In the genomic region with DNA sequence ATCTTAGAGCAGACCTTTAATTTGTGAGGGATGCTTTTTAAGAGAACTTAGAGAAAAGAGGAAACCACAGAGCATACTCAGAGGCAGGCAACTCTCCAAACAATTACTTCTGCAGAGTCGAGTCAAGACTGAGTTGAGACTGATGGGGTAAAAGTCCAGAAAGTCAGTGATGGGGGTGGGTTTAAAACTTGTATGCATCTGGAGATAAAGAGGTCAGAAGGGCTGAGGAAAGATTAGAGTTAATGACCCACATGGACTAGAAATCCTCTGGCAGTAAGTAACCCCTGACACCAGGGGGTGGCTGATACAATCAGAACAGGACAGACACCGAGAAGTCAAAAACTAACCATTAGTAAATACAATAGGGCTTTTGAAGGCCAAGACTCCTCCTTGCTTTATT, we compare ENCODE assay signal across 13 cellular contexts. TPM values are rescaled to one million over a fixed set of nuclear protein-coding genes. Genes with fewer than 3 reads are reported as not detected.
DNase-seq lines count a peak whose midpoint lies in the region; ATAC-seq, FAIRE-seq and TF ChIP-seq lines count a peak whose summit lies in the region.
"Had no signal": no experiment of that assay in that cellular context is flagged by ENCODE, and none has a peak within 500 bp of the region (broad histone marks: within the 10 kb centered on the region; RNA-seq: fewer than 3 reads in every experiment).

No MANE protein-coding gene starts in this region.

- peak; percentile 17 to 29; a peak in 3 of 4 replicates for TF ChIP-seq RAD21 in H1 (IDR thresholded peaks at IDR 0.05 in 1 of 2, conservative IDR thresholded peaks at IDR 0.05 in 1 of 2; ENCODE audit: low read depth in 2 of 2, low read length in 2 of 2)

- no peaks in the 10 kb centered on the region for H3K79me2 ChIP-seq in Loucy (ENCODE audit: insufficient read depth, low read length)
- no peaks in the 10 kb centered on the region for H3K79me2 ChIP-seq in H1 (ENCODE audit: control insufficient read depth in 1 of 2, insufficient read depth in 2 of 2, low read length in 2 of 2)
- H3K79me2 ChIP-seq in parathyroid adenoma = no peaks in the 10 kb centered on the region

- no peak for TF ChIP-seq EP300 in H1 (IDR thresholded peaks at IDR 0.05; ENCODE audit: borderline replicate concordance in 1 of 2, low read depth in 2 of 2, low read length in 2 of 2)

- no peak for TF ChIP-seq POLR2A in H1 (IDR thresholded peaks at IDR 0.05; ENCODE audit: control extremely low read depth in 1 of 2, low read depth in 2 of 2, low read length in 2 of 2)

- H3K9me2 ChIP-seq in Loucy (replicated peaks; ENCODE audit: low read depth, low read length) = no peaks in the 10 kb centered on the region

- no peak overlapping the region for H4K5ac ChIP-seq in H1 (ENCODE audit: insufficient read length, low read depth, low read length)

- H2BK5ac ChIP-seq in H1 (ENCODE audit: low read depth, low read length) = no peak overlapping the region

- H3K27me3 ChIP-seq in Loucy (ENCODE audit: insufficient read depth, low read length, poor library complexity, severe bottlenecking) (no peaks in the 10 kb centered on the region), H1 (replicated peaks in 1 of 4; ENCODE audit: control insufficient read depth in 3 of 4, extremely low read depth in 1 of 4, insufficient read depth in 3 of 4, low read length in 3 of 4) (no peaks in the 10 kb centered on the region), parathyroid adenoma (ENCODE audit: control insufficient read depth, insufficient read depth, low read length) (no peaks in the 10 kb centered on the region)
- H3K27me3 ChIP-seq: upper lobe of left lung had no signal

- no peak overlapping the region for H2AFZ ChIP-seq in Loucy (ENCODE audit: low read length)
- no peak overlapping the region for H2AFZ ChIP-seq in H1 (ENCODE audit: low read length)
- H2AFZ ChIP-seq in parathyroid adenoma = peak overlapping the region; percentile 34

- WGBS in H1 (ENCODE audit: extremely low coverage in 1 of 2, insufficient coverage in 1 of 2, insufficient read length in 1 of 2, insufficient replicate concordance in 2 of 2, low coverage in 1 of 2, low lambda C conversion rate in 2 of 2, missing lambda C conversion rate in 1 of 2), 2 experiments = 86% methylated on average over 2 of the region's 2 CpGs; no CpG with 5 or more reads in 1 of the 2 experiments

- no peak overlapping the region for H2BK20ac ChIP-seq in H1 (ENCODE audit: low read length)

- H4K91ac ChIP-seq in H1 (replicated peaks; ENCODE audit: insufficient read length, low read length) = no peak overlapping the region

- H3F3A ChIP-seq in Loucy (ENCODE audit: low read depth) = no peaks in the 10 kb centered on the region; the same call in 1 of the 2 replicates

- peak overlapping the region; percentile 21 for H3K4me2 ChIP-seq in Loucy (ENCODE audit: low read depth, low read length, poor library complexity, severe bottlenecking)
- no peak overlapping the region for H3K4me2 ChIP-seq in H1 (ENCODE audit: insufficient read depth in 1 of 2, low read depth in 2 of 2, low read length in 2 of 2)
- H3K4me2 ChIP-seq in parathyroid adenoma (ENCODE audit: low read length) = no peak overlapping the region

- FAIRE-seq in H1 (lab: Jason Lieb, UNC) = no peak

- no peak overlapping the region for H2AK5ac ChIP-seq in H1 (ENCODE audit: low read depth, low read length)

- no peaks in the 10 kb centered on the region for H3K36me3 ChIP-seq in Loucy (ENCODE audit: insufficient read depth, low read length)
- H3K36me3 ChIP-seq in H1 (ENCODE audit: control insufficient read depth in 2 of 4, insufficient read depth in 4 of 4, low read length in 3 of 4) = no peaks in the 10 kb centered on the region
- no peaks in the 10 kb centered on the region for H3K36me3 ChIP-seq in parathyroid adenoma (ENCODE audit: control insufficient read depth, insufficient read depth, low read length)
- H3K36me3 ChIP-seq: upper lobe of left lung had no signal

- H3K9me3 ChIP-seq in Loucy (ENCODE audit: insufficient read depth, low read depth, low read length) (no peaks in the 10 kb centered on the region), H1 (ENCODE audit: insufficient read depth in 2 of 2, low read depth in 1 of 2, low read length in 1 of 2) (no peaks in the 10 kb centered on the region), parathyroid adenoma (ENCODE audit: control insufficient read depth, low read length) (no peaks in the 10 kb centered on the region)
- H3K9me3 ChIP-seq: psoas muscle, upper lobe of left lung had no signal

- H4K8ac ChIP-seq in H1 (ENCODE audit: extremely low read depth, insufficient read depth, low read length) = no peak overlapping the region

- H3K14ac ChIP-seq in H1 (ENCODE audit: insufficient read length) = no peak overlapping the region

- no peak overlapping the region for H2BK15ac ChIP-seq in H1 (ENCODE audit: low read length)

- H3K56ac ChIP-seq in H1 (replicated peaks; ENCODE audit: insufficient read length, low read depth, low read length) = no peak overlapping the region

- no peak overlapping the region for H3K23ac ChIP-seq in H1 (ENCODE audit: insufficient read length)

- TF ChIP-seq CTCF in GM12865 (IDR thresholded peaks at IDR 0.05; ENCODE audit: insufficient read depth, low read depth, low read length, missing control alignments) (no peak), Loucy (conservative IDR thresholded peaks at IDR 0.05; ENCODE audit: low read length) (peak; percentile 36), H1 (IDR thresholded peaks at IDR 0.05; ENCODE audit: control extremely low read depth in 1 of 3, insufficient read depth in 1 of 3, low read depth in 1 of 3, low read length in 3 of 3) (peak in 1 of 3 experiments; percentile 19; a peak in 2 of 4 replicates), parathyroid adenoma (IDR thresholded peaks at IDR 0.05) (no peak)

- H3K27ac ChIP-seq in H1 (ENCODE audit: low read depth, low read length) (no peak overlapping the region), parathyroid adenoma (no peak overlapping the region)
- H3K27ac ChIP-seq: psoas muscle, RWPE1 had no signal

- H3K9ac ChIP-seq in Loucy (ENCODE audit: low read depth, low read length, poor library complexity, severe bottlenecking) (no peak overlapping the region), H1 (replicated peaks in 1 of 4; ENCODE audit: extremely low read depth in 1 of 4, low read depth in 3 of 4, low read length in 3 of 4) (no peak overlapping the region), parathyroid adenoma (no peak overlapping the region)

- no peak overlapping the region for H3K18ac ChIP-seq in H1 (ENCODE audit: extremely low read depth, low read length)

- no peak for ATAC-seq in HG03159 (IDR thresholded peaks at IDR 0.05; ENCODE audit: unreplicated experiment)
- ATAC-seq: psoas muscle had no signal

- H4K20me1 ChIP-seq in Loucy (ENCODE audit: insufficient read depth, low read length, poor library complexity, severe bottlenecking) (no peaks in the 10 kb centered on the region), H1 (replicated peaks in 1 of 2; ENCODE audit: control insufficient read depth in 1 of 2, insufficient read depth in 2 of 2, low read length in 2 of 2) (no peaks in the 10 kb centered on the region)

- H3K4me1 ChIP-seq in Loucy (ENCODE audit: insufficient read depth, low read length, poor library complexity, severe bottlenecking) (peaks cover 33% of the 10 kb centered on the region), H1 (replicated peaks in 1 of 4; ENCODE audit: control insufficient read depth in 3 of 4, insufficient read depth in 4 of 4, low read length in 3 of 4) (no peaks in the 10 kb centered on the region; a peak in 1 of 7 replicates), parathyroid adenoma (peaks cover 17% of the 10 kb centered on the region)

- H3K79me1 ChIP-seq in H1 (ENCODE audit: low read depth, low read length) = no peaks in the 10 kb centered on the region

- no peak overlapping the region for H2BK12ac ChIP-seq in H1 (ENCODE audit: low read depth, low read length)

- POLR2A ChIA-PET in H1 (lab: Charles Lee; ENCODE audit: partially characterized antibody) = no interaction called here

- H2BK120ac ChIP-seq in H1 (replicated peaks; ENCODE audit: low read depth, low read length) = no peak overlapping the region

- H3K4ac ChIP-seq in H1 (replicated peaks; ENCODE audit: insufficient read length, low read depth, low read length) = no peak overlapping the region

- CTCF ChIA-PET in H1 (lab: Charles Lee; ENCODE audit: partially characterized antibody) = interaction anchor here (1.4 kb wide), 1 partner anchor 47 kb away, joined by 3 read pairs; no protein-coding TSS in a partner anchor

- H3K4me3 ChIP-seq in GM12865 (ENCODE audit: low read depth, low read length) = no peak overlapping the region
- H3K4me3 ChIP-seq in Loucy (ENCODE audit: low read length, poor library complexity, severe bottlenecking) = no peak overlapping the region
- H3K4me3 ChIP-seq in H1 (ENCODE audit: extremely low read depth in 1 of 4, insufficient read depth in 2 of 4, low read depth in 3 of 4, low read length in 4 of 4) = no peak overlapping the region
- H3K4me3 ChIP-seq in parathyroid adenoma (ENCODE audit: low read depth, low read length) = no peak overlapping the region
- H3K4me3 ChIP-seq: psoas muscle, upper lobe of left lung had no signal

- peak; percentile 16 for DNase-seq in GM12865 (ENCODE audit: low read depth)
- no peak for DNase-seq in H1 (ENCODE audit: low read depth in 1 of 2, low spot score in 2 of 2)
- DNase-seq in NCI-H1436 (lab: John Stamatoyannopoulos, UW) = no peak
- DNase-seq in activated effector memory CD4-positive, alpha-beta T cell treated with anti-CD3 and anti-CD28 coated beads, Interleukin-2, amount 50 U/mL, for 16 hours = no peak
- DNase-seq: activated gamma-delta T cell, cerebellar nuclear complex, NCI-H2081, psoas muscle, upper lobe of left lung had no signal

- no peaks in the 10 kb centered on the region; the same call in 1 of the 2 replicates for H3K23me2 ChIP-seq in H1 (ENCODE audit: low read depth, low read length)

TF ChIP-seq in H1, 55 proteins besides CTCF, POLR2A, EP300 and RAD21 (continues in another document):
- TF ChIP-seq SP4 (IDR thresholded peaks at IDR 0.05; ENCODE audit: low read length) = no peak
- TF ChIP-seq BACH1 (IDR thresholded peaks at IDR 0.05; ENCODE audit: low read length) = no peak
- no peak for TF ChIP-seq POU5F1 (IDR thresholded peaks at IDR 0.05; ENCODE audit: low read depth, low read length)
- no peak for TF ChIP-seq CHD1 (IDR thresholded peaks at IDR 0.05; ENCODE audit: low read depth, low read length)
- TF ChIP-seq SAP30 (IDR thresholded peaks at IDR 0.05; ENCODE audit: insufficient read depth, insufficient replicate concordance, low read length) = no peak
- no peak for TF ChIP-seq CBX8 (IDR thresholded peaks at IDR 0.05; ENCODE audit: borderline replicate concordance, low read depth, low read length)

RNA-seq across cellular contexts. Expression of gene SEPTIN7, which starts 42.4 kb away (rescaled TPM):
- 177 and 183 TPM in 2 replicates for total RNA-seq in H1 (2021; fragmentation: NEBNext Ultra II Directional; extraction: Animal tissue kit (Norgen Biotek cat#: 25700))
- polyA plus RNA-seq in H1 (2011; rRNA removed) = 36.6 and 85.3 TPM in 2 replicates
- 98.4 TPM for polyA plus RNA-seq in H1 (2011; cell fraction: cytosol; rRNA removed)
- 20.1 TPM for polyA plus RNA-seq in H1 (2011; cell fraction: nucleus; rRNA removed)
- polyA plus RNA-seq in H1 (2012, experiment 1 of 2) = 93.7 to 256 TPM (median 114 TPM) in 4 replicates
- polyA plus RNA-seq in H1 (2012, experiment 2 of 2) = 18.3 TPM
- 128 TPM for polyA plus RNA-seq in H1 (2013, experiment 1 of 2)
- polyA plus RNA-seq in H1 (2013, experiment 2 of 2) = 131 TPM
- 79.6 and 117 TPM in 2 replicates for polyA minus RNA-seq in H1 (2011; rRNA and poly(A)+ RNA removed)
- 43.0 TPM for polyA minus RNA-seq in H1 (2011; cell fraction: cytosol; rRNA and poly(A)+ RNA removed)
- 86.5 TPM for polyA minus RNA-seq in H1 (2011; cell fraction: nucleus; rRNA and poly(A)+ RNA removed)
